Comparison of ENCODE assay signal across 1 cellular context in the genomic region with DNA sequence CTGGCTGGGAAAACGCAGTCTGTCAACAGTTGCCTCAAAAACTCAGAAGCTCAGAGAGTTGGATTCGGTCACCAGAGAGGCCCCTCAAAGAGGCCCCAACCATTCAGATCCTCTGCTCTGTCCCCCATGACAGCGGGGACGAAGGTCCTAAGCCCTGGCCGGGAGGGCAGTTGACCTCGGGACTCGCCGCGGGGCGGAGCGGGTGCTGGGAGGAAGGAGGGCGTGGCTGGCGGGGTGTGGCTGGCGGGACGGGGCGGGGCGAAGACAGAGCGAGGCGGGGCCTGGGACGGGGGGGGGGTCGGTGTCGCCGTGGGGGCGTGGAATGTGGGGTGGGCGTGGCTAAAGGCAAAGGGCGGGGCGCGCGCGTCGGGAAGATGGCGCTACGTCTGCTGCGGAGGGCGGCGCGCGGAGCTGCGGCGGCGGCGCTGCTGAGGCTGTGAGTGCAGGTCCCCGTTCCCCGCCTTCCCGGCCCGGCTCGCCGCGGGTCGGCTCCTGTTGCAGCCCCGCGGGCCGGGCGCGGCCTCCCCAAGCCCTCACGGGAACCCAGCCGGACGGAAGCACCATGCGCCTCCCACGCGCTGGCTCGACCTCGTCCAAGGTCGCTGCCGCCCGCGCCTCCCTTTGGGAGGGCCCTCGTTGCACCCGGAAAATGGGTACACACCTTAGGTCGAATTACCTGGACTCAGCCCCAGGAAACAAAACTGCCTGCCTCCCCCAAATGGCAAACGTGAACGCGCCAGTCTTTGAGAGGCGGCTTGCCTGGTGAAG.
TF ChIP-seq lines count a peak whose summit lies in the region.

Gene CLYBL, plus strand, starts transcription at position 369 of the 768 bp plus-strand sequence.

TF ChIP-seq in WTC11, 78 proteins besides CTCF, POLR2A, EP300 and RAD21 (continued from another document):
- TF ChIP-seq TEAD1 (CRISPR knock-in tag; IDR thresholded peaks at IDR 0.05), result peak; percentile 66; the same call in 1 of the 2 replicates
